Comparison of ENCODE assay signal across 12 cellular contexts in the genomic region with DNA sequence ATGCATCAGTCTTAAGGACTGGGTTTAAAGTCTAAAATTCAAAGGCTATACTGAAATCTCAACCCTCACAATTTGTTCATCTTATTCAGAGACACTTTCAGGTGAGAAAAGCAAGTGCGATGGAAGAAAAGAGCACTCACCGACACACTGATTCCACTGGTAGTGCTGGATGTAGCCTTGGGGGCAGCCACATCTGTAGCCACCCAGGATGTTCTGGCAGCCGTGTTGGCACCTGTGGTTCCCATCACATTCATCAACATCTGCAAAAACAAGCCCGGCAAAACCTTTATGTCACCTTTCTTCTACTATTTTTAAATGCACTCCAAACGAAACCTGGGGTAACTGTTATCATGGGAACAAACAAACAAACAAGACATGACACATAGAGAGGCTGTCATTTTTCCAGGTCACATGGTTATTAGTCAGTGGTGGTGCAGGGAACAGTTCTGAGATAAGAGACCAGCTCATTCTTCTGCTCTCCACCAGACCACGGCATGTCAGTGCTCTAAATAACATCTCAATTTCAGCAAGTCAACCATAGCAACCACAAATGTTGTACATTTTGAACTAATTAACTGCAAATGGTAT.
A peak's percentile ranks its signal among the peaks of the same experiment; 100 is the strongest.
DNase-seq lines count a peak whose midpoint lies in the region; ATAC-seq and TF ChIP-seq lines count a peak whose summit lies in the region.
"Had no signal": no experiment of that assay in that cellular context is flagged by ENCODE, and none has a peak within 500 bp of the region (broad histone marks: within the 10 kb centered on the region; RNA-seq: fewer than 3 reads in every experiment).

No MANE protein-coding gene starts in this region.

- no peak overlapping the region for H3K56ac ChIP-seq in mesendoderm (ENCODE audit: low read length)

- H2AFZ ChIP-seq in PC-3 (ENCODE audit: low read length), result no peak overlapping the region
- no peak overlapping the region for H2AFZ ChIP-seq in neural progenitor cell (replicated peaks)

- no peaks in the 10 kb centered on the region for H3K27me3 ChIP-seq in PC-3 (ENCODE audit: low read length)
- H3K27me3 ChIP-seq in mesendoderm (ENCODE audit: insufficient read depth, low read length, poor library complexity), result no peaks in the 10 kb centered on the region
- H3K27me3 ChIP-seq in neural progenitor cell, result no peaks in the 10 kb centered on the region

- no peak overlapping the region for H2BK5ac ChIP-seq in mesendoderm (ENCODE audit: low read length)

- H2BK120ac ChIP-seq in mesendoderm (ENCODE audit: low read depth, low read length), result no peak overlapping the region

- H3K9me3 Mint-ChIP-seq in neural progenitor cell, result no peaks in the 10 kb centered on the region

- BruUV-seq in PC-3 (replicated peaks; lab: Mats Ljungman, UMichigan), result no TSS peak

- H4K5ac ChIP-seq in mesendoderm (ENCODE audit: low read length), result no peak overlapping the region

- TF ChIP-seq CTCF in PC-3 (conservative IDR thresholded peaks at IDR 0.05; ENCODE audit: low read depth, low read length) (no peak), epithelial cell of proximal tubule (conservative IDR thresholded peaks at IDR 0.05; ENCODE audit: low read depth, low read length) (no peak), neural progenitor cell (IDR thresholded peaks at IDR 0.05) (no peak)

- no peak overlapping the region for H3K23ac ChIP-seq in mesendoderm (ENCODE audit: low read length)

- intact Hi-C loops in PC-3 (cut with micrococcal nuclease), result loop anchor here (5.0 kb wide), 1 partner anchor 45 kb away; no protein-coding TSS in a partner anchor

- H4K20me1 ChIP-seq in PC-3 (ENCODE audit: low read length) (no peaks in the 10 kb centered on the region), neural progenitor cell (ENCODE audit: low read depth) (no peaks in the 10 kb centered on the region)

- no peaks in the 10 kb centered on the region for H3K36me3 ChIP-seq in PC-3 (ENCODE audit: low read depth, low read length)
- H3K36me3 ChIP-seq in mesendoderm (ENCODE audit: control insufficient read depth, insufficient read depth, low read length), result peaks cover 15% of the 10 kb centered on the region
- peaks cover 16% of the 10 kb centered on the region for H3K36me3 ChIP-seq in neural progenitor cell

- DNase-seq in ELR (ENCODE audit: low read depth), result peak; percentile 68
- peak; percentile 72 for DNase-seq in PC-3
- DNase-seq in epithelial cell of proximal tubule (ENCODE audit: low read depth), result peak; percentile 79
- DNase-seq in mesendoderm, result peak; percentile 56
- DNase-seq in stimulated activated CD4-positive, alpha-beta T cell treated with anti-CD3 and anti-CD28 coated beads, Interleukin-2, amount 100 ng/mL, for 24 hours, result no peak
- DNase-seq in neural progenitor cell (ENCODE audit: low spot score), result no peak
- DNase-seq in NOMO-1 treated with dmso at 0.1 percent for 144 hours (lab: John Stamatoyannopoulos, UW; ENCODE audit: unreplicated experiment), result no peak
- DNase-seq in NCI-H1436 (lab: John Stamatoyannopoulos, UW), result no peak
- DNase-seq: activated CD8-positive, alpha-beta memory T cell treated with anti-CD3 and anti-CD28 coated beads, Interleukin-2, amount 50 U/mL, for 4 hours; DMS79; NCI-H510A; occipital lobe had no signal

- POLR2A ChIA-PET in PC-3 (lab: Charles Lee; ENCODE audit: unreplicated experiment), result interaction anchor here (0.6 kb wide), 1 partner anchor 1829 kb away, joined by 3 read pairs; no protein-coding TSS in a partner anchor

- H3K9ac ChIP-seq in PC-3 (ENCODE audit: low read length) (no peak overlapping the region), mesendoderm (ENCODE audit: low read length) (no peak overlapping the region), neural progenitor cell (no peak overlapping the region)

- WGBS in mesendoderm (ENCODE audit: extremely low coverage, insufficient coverage, low lambda C conversion rate), result no CpG with 5 or more reads among the region's 6 CpGs

- peak; percentile 67 for ATAC-seq in PC-3

- no peaks in the 10 kb centered on the region for H3K79me1 ChIP-seq in mesendoderm (ENCODE audit: low read length)

- H3K4me3 Mint-ChIP-seq in neural progenitor cell, result no peak overlapping the region

- no peak overlapping the region for H4K8ac ChIP-seq in mesendoderm (ENCODE audit: low read depth, low read length)

- no peak overlapping the region for H3K4ac ChIP-seq in mesendoderm (ENCODE audit: low read depth, low read length)

- no peak overlapping the region for H3K27ac Mint-ChIP-seq in neural progenitor cell

- no peaks in the 10 kb centered on the region for H3K27me3 Mint-ChIP-seq in neural progenitor cell (ENCODE audit: insufficient read depth, low read depth)

- CTCF ChIA-PET in PC-3 (lab: Charles Lee), result no interaction called here

- H2BK15ac ChIP-seq in mesendoderm (replicated peaks; ENCODE audit: low read depth), result no peak overlapping the region

- H3K4me3 ChIP-seq in PC-3 (ENCODE audit: low read length), result no peak overlapping the region
- H3K4me3 ChIP-seq in epithelial cell of proximal tubule (ENCODE audit: low read depth, low read length), result no peak overlapping the region
- no peak overlapping the region for H3K4me3 ChIP-seq in mesendoderm (ENCODE audit: low read length)
- no peak overlapping the region for H3K4me3 ChIP-seq in neural progenitor cell

- no peaks in the 10 kb centered on the region for H3F3A ChIP-seq in PC-3 (ENCODE audit: low read length, unreplicated experiment)
- H3F3A ChIP-seq in neural progenitor cell (ENCODE audit: low read depth), result no peaks in the 10 kb centered on the region

- H3K79me2 ChIP-seq in PC-3 (ENCODE audit: low read length) (no peaks in the 10 kb centered on the region), mesendoderm (ENCODE audit: control insufficient read depth, insufficient read depth, low read length) (no peaks in the 10 kb centered on the region), neural progenitor cell (ENCODE audit: low read depth) (no peaks in the 10 kb centered on the region)

- H3K4me1 ChIP-seq in PC-3 (ENCODE audit: insufficient read depth, low read length), result peaks cover 3% of the 10 kb centered on the region; the same call in 1 of the 2 replicates
- H3K4me1 ChIP-seq in mesendoderm (ENCODE audit: control insufficient read depth, low read depth, low read length), result no peaks in the 10 kb centered on the region
- no peaks in the 10 kb centered on the region for H3K4me1 ChIP-seq in neural progenitor cell

- no peak overlapping the region for H3K18ac ChIP-seq in mesendoderm (ENCODE audit: low read length)

- peaks cover 29% of the 10 kb centered on the region for H3K36me3 Mint-ChIP-seq in neural progenitor cell

- no peaks in the 10 kb centered on the region for H3K9me2 ChIP-seq in PC-3 (replicated peaks; ENCODE audit: low read length)

- no peak overlapping the region for H2AK5ac ChIP-seq in mesendoderm (ENCODE audit: low read length)

- no peaks in the 10 kb centered on the region for H3K9me3 ChIP-seq in PC-3 (ENCODE audit: low read length)
- no peaks in the 10 kb centered on the region for H3K9me3 ChIP-seq in neural progenitor cell (ENCODE audit: low read depth)

- no peak overlapping the region for H3K4me2 ChIP-seq in PC-3 (ENCODE audit: low read length)
- no peak overlapping the region for H3K4me2 ChIP-seq in mesendoderm (ENCODE audit: low read length)
- H3K4me2 ChIP-seq in neural progenitor cell, result no peak overlapping the region

- H3K4me1 Mint-ChIP-seq in neural progenitor cell, result no peaks in the 10 kb centered on the region

- H3K27ac ChIP-seq in PC-3 (ENCODE audit: low read length), result 0 out of 2 replicates have a peak overlapping the region, but pooled peaks have one; percentile 26
- no peak overlapping the region for H3K27ac ChIP-seq in mesendoderm (ENCODE audit: low read depth, low read length)
- H3K27ac ChIP-seq in neural progenitor cell, result no peak overlapping the region

Comparison
In these comparisons a context has a peak if more than half of its experiments do, and no peak if none do; other contexts are left out.
1. DNase-seq: peak in ELR (single experiment), PC-3 (single experiment), epithelial cell of proximal tubule (single experiment) and mesendoderm (single experiment); none in stimulated activated CD4-positive, alpha-beta T cell treated with anti-CD3 and anti-CD28 coated beads, Interleukin-2, amount 100 ng/mL, for 24 hours (0 of 2), neural progenitor cell (single experiment), NOMO-1 treated with dmso at 0.1 percent for 144 hours (single experiment) and NCI-H1436 (single experiment).